Comparison of ENCODE assay signal across 18 cellular contexts in the genomic region with DNA sequence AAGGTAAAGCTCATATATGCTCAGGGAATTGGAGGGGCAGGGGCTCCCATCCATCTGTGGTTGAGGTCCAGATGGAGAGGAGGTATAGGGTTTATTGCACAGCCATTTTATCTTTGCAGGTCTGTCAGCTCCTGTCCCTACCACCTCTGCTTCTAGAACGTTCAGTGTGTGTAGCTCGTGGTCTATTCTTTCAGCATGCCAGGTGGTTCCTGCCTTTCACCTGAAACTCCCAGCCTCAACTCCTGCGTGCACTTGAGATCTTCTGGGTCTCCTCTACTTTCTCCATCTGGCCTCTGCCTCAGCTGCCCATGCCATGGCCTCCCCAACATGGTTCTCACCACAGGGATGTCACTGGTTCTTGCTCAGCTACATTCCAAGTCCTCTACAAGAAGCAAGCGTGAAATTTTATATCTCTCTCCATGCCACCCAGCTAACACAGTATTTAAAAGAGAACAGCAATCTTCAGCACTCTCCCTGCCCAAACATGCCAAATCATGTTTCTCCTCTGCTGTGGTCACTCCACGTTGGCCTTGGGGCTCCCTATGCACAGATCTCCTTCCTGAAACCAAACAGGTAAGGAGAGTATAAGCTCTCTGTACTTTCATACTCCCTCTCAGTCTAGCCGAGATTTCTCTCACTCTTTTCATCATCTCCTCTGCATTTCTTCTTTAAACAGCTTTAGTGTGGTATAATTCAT.
"Had no signal": no experiment of that assay in that cellular context is flagged by ENCODE, and none has a peak within 500 bp of the region (broad histone marks: within the 10 kb centered on the region; RNA-seq: fewer than 3 reads in every experiment).

No MANE protein-coding gene starts in this region.

- ATAC-seq: effector memory CD8-positive, alpha-beta T cell; left cardiac atrium; lower lobe of right lung had no signal

- H3K27me3 Mint-ChIP-seq: dendritic cell treated with granulocyte-macrophage colony-stimulating factor and Interleukin-4, amounts not matched to agents 40 ng/mL and 50 ng/mL, for 4 days; effector memory CD8-positive, alpha-beta T cell; naive B cell had no signal

- H3K27ac Mint-ChIP-seq: dendritic cell treated with granulocyte-macrophage colony-stimulating factor and Interleukin-4, amounts not matched to agents 40 ng/mL and 50 ng/mL, for 4 days; effector memory CD8-positive, alpha-beta T cell had no signal

- H3K4me1 Mint-ChIP-seq: naive B cell had no signal

- FAIRE-seq: colon, kidney, small intestine, urothelium cell line had no signal

- H3K27me3 ChIP-seq: hepatocyte had no signal

- DNase-seq: effector memory CD8-positive, alpha-beta T cell; erythroblast; foreskin melanocyte; head of caudate nucleus; kidney; left cardiac atrium; left ventricle myocardium inferior; lower lobe of right lung; mesenchymal stem cell; naive B cell; small intestine; stimulated activated CD4-positive, alpha-beta T cell treated with anti-CD3 and anti-CD28 coated beads, Interleukin-12 subunit alpha, Interleukin-12 subunit beta, amount 100 ng/mL, for 4 hours; stimulated activated naive CD4-positive, alpha-beta T cell treated with Interleukin-2 at 50 U/mL for 16 hours; trophoblast cell had no signal

- H3K36me3 ChIP-seq: left ventricle myocardium inferior, lower lobe of right lung had no signal

- H3K4me1 ChIP-seq: left ventricle myocardium inferior, lower lobe of right lung had no signal

- H3K4me3 Mint-ChIP-seq: dendritic cell treated with granulocyte-macrophage colony-stimulating factor and Interleukin-4, amounts not matched to agents 40 ng/mL and 50 ng/mL, for 4 days; effector memory CD8-positive, alpha-beta T cell; naive B cell had no signal

- H3K9me3 ChIP-seq: left ventricle myocardium inferior, lower lobe of right lung had no signal

- H3K36me3 Mint-ChIP-seq: naive B cell had no signal

- H3K9me3 Mint-ChIP-seq: dendritic cell treated with granulocyte-macrophage colony-stimulating factor and Interleukin-4, amounts not matched to agents 40 ng/mL and 50 ng/mL, for 4 days had no signal

- H3K4me3 ChIP-seq: hepatocyte, left ventricle myocardium inferior, lower lobe of right lung had no signal

- H3K27ac ChIP-seq: hepatocyte, left ventricle myocardium inferior, lower lobe of right lung had no signal
